Comparison of ENCODE assay signal across 19 cellular contexts in genomic region chr9:121974421-121974820, GRCh38.
"Had no signal": no experiment of that assay in that cellular context is flagged by ENCODE, and none has a peak within 500 bp of the region (broad histone marks: within the 10 kb centered on the region; RNA-seq: fewer than 3 reads in every experiment).

No MANE protein-coding gene starts in this region.

- FAIRE-seq: colon had no signal

- H3K4me3 ChIP-seq: body of pancreas, gastrocnemius medialis, heart left ventricle, sigmoid colon, stomach had no signal

- H3K27ac ChIP-seq: gastrocnemius medialis, heart left ventricle, sigmoid colon had no signal

- H3K9me3 ChIP-seq: body of pancreas, gastrocnemius medialis, heart left ventricle, sigmoid colon, stomach had no signal

- DNase-seq: activated CD4-positive, alpha-beta memory T cell treated with anti-CD3 and anti-CD28 coated beads, Interleukin-2, amount 10 ng/mL, durations not matched to agents 7 days and 5 days; activated CD4-positive, alpha-beta T cell treated with anti-CD3 and anti-CD28 coated beads for 48 hours; activated CD4-positive, CD25-positive, alpha-beta regulatory T cell; activated CD8-positive, alpha-beta memory T cell treated with anti-CD3 and anti-CD28 coated beads, Interleukin-2, amount 10 ng/mL, durations not matched to agents 7 days and 5 days; amniotic stem cell; body of pancreas; central memory CD4-positive, alpha-beta T cell; endodermal cell; gastrocnemius medialis; heart left ventricle; immature natural killer cell; mesendoderm; naive thymus-derived CD8-positive, alpha-beta T cell; sigmoid colon; stimulated activated CD4-positive, alpha-beta T cell treated with anti-CD3 and anti-CD28 coated beads, Interleukin-4, amount 100 ng/mL, for 24 hours; stomach; trophoblast cell had no signal

- H3K36me3 ChIP-seq: gastrocnemius medialis had no signal

- H3K27me3 ChIP-seq: body of pancreas, gastrocnemius medialis, heart left ventricle, sigmoid colon, stomach had no signal

- ATAC-seq: activated CD8-positive, alpha-beta memory T cell treated with anti-CD3 and anti-CD28 coated beads, Interleukin-2, amount 10 ng/mL, durations not matched to agents 7 days and 5 days; body of pancreas; gastrocnemius medialis; heart left ventricle; naive thymus-derived CD8-positive, alpha-beta T cell; stimulated activated effector memory CD8-positive, alpha-beta T cell treated with anti-CD3 and anti-CD28 coated beads, Interleukin-12 subunit alpha, Interleukin-12 subunit beta, amount 100 ng/mL, for 72 hours had no signal

- H3K4me1 ChIP-seq: heart left ventricle, sigmoid colon had no signal
